11 cellular contexts compared by ENCODE assay signal in the genomic region with DNA sequence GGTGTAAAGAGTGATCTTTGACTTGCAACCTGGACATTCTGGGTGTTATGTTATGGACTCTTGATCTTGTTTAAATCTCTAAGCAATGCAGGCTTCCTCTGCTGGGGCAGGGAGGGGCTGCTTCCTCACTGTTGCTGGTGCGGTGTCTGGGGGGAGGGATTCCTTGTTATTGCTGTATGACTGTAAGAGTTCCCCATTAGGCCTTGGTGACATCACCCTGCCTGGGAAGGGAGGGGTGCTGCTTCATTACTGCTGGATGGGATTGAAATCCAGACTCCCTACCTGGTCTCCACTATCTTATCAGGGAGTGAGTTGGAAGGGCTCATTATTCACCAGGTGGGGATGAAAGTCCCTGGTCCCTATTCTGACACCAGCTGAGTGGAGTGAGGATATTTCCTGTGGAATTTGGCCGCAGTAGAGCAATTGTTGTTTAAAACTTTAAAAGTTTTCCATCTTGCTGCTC. TPM values are rescaled to one million over a fixed set of nuclear protein-coding genes. Genes with fewer than 3 reads are reported as not detected.
A peak's percentile ranks its signal among the peaks of the same experiment; 100 is the strongest.
DNase-seq lines count a peak whose midpoint lies in the region; ATAC-seq and TF ChIP-seq lines count a peak whose summit lies in the region.
"Had no signal": no experiment of that assay in that cellular context is flagged by ENCODE, and none has a peak within 500 bp of the region (broad histone marks: within the 10 kb centered on the region; RNA-seq: fewer than 3 reads in every experiment).

No MANE protein-coding gene starts in this region.

- peaks cover 99% of the 10 kb centered on the region for H3K79me2 ChIP-seq in hepatocyte

- H3K4me1 ChIP-seq in hepatocyte (ENCODE audit: insufficient read depth) (peaks cover 32% of the 10 kb centered on the region), testis (no peaks in the 10 kb centered on the region)

- peaks cover 11% of the 10 kb centered on the region for H4K20me1 ChIP-seq in hepatocyte (ENCODE audit: insufficient read depth, poor library complexity, severe bottlenecking)

- H3K36me3 ChIP-seq in hepatocyte (replicated peaks; ENCODE audit: insufficient read depth, low read depth) (no peaks in the 10 kb centered on the region), testis (ENCODE audit: low read depth, missing control alignments) (no peaks in the 10 kb centered on the region)
- H3K36me3 ChIP-seq: HAP-1 had no signal

- no peaks in the 10 kb centered on the region for H3K9me3 Mint-ChIP-seq in activated T-cell treated with anti-CD3 and anti-CD28 coated beads, Interleukin-2, amount 50 U/mL, for 24 hours
- H3K9me3 Mint-ChIP-seq in activated naive CD8-positive, alpha-beta T cell treated with anti-CD3 and anti-CD28 coated beads, Interleukin-2, amount 50 U/mL, for 24 hours, result no peaks in the 10 kb centered on the region
- no peaks in the 10 kb centered on the region for H3K9me3 Mint-ChIP-seq in endothelial cell (ENCODE audit: unreplicated experiment)
- H3K9me3 Mint-ChIP-seq: neural crest cell had no signal

- no peak overlapping the region for H3K4me3 ChIP-seq in hepatocyte
- no peak overlapping the region for H3K4me3 ChIP-seq in testis
- H3K4me3 ChIP-seq: HAP-1 had no signal

- no peaks in the 10 kb centered on the region for H3K9me2 ChIP-seq in hepatocyte (replicated peaks; ENCODE audit: insufficient read depth)

- peaks cover 67% of the 10 kb centered on the region for H3K4me1 Mint-ChIP-seq in activated T-cell treated with anti-CD3 and anti-CD28 coated beads, Interleukin-2, amount 50 U/mL, for 24 hours (ENCODE audit: low read depth)
- peaks cover 66% of the 10 kb centered on the region for H3K4me1 Mint-ChIP-seq in activated naive CD8-positive, alpha-beta T cell treated with anti-CD3 and anti-CD28 coated beads, Interleukin-2, amount 50 U/mL, for 24 hours
- peaks cover 9% of the 10 kb centered on the region for H3K4me1 Mint-ChIP-seq in endothelial cell (ENCODE audit: unreplicated experiment)

- H2AFZ ChIP-seq in hepatocyte, result no peak overlapping the region

- peak overlapping the region; percentile 94 for H3K27ac ChIP-seq in hepatocyte
- no peak overlapping the region for H3K27ac ChIP-seq in testis

- peak overlapping the region; percentile 38 for H3K4me2 ChIP-seq in hepatocyte

- no peak for ATAC-seq in activated naive CD8-positive, alpha-beta T cell treated with anti-CD3 and anti-CD28 coated beads, Interleukin-2, amount 50 U/mL, for 24 hours
- ATAC-seq in HG03135 (IDR thresholded peaks at IDR 0.05; ENCODE audit: unreplicated experiment), result no peak

- peaks cover 34% of the 10 kb centered on the region for H3K36me3 Mint-ChIP-seq in activated T-cell treated with anti-CD3 and anti-CD28 coated beads, Interleukin-2, amount 50 U/mL, for 24 hours (ENCODE audit: low read depth)
- peaks cover 16% of the 10 kb centered on the region for H3K36me3 Mint-ChIP-seq in activated naive CD8-positive, alpha-beta T cell treated with anti-CD3 and anti-CD28 coated beads, Interleukin-2, amount 50 U/mL, for 24 hours (ENCODE audit: low read depth)
- no peaks in the 10 kb centered on the region for H3K36me3 Mint-ChIP-seq in endothelial cell (ENCODE audit: low read depth, unreplicated experiment)

- WGBS in hepatocyte (ENCODE audit: low lambda C conversion rate, missing lambda C conversion rate), result 64% methylated on average over 2 of the region's 2 CpGs
- 65 to 77% methylated on average over 2 of the region's 2 CpGs for WGBS in testis, 2 donors

- no peaks in the 10 kb centered on the region for H3K27me3 Mint-ChIP-seq in activated T-cell treated with anti-CD3 and anti-CD28 coated beads, Interleukin-2, amount 50 U/mL, for 24 hours
- H3K27me3 Mint-ChIP-seq in activated naive CD8-positive, alpha-beta T cell treated with anti-CD3 and anti-CD28 coated beads, Interleukin-2, amount 50 U/mL, for 24 hours, result no peaks in the 10 kb centered on the region
- peaks cover 3% of the 10 kb centered on the region for H3K27me3 Mint-ChIP-seq in endothelial cell (ENCODE audit: unreplicated experiment)

- H3K27ac Mint-ChIP-seq in activated T-cell treated with anti-CD3 and anti-CD28 coated beads, Interleukin-2, amount 50 U/mL, for 24 hours, result peak overlapping the region; percentile 86
- H3K27ac Mint-ChIP-seq in activated naive CD8-positive, alpha-beta T cell treated with anti-CD3 and anti-CD28 coated beads, Interleukin-2, amount 50 U/mL, for 24 hours, result peak overlapping the region; percentile 61
- no peak overlapping the region for H3K27ac Mint-ChIP-seq in endothelial cell (ENCODE audit: unreplicated experiment)

- no peak overlapping the region for H3K4me3 Mint-ChIP-seq in activated T-cell treated with anti-CD3 and anti-CD28 coated beads, Interleukin-2, amount 50 U/mL, for 24 hours
- H3K4me3 Mint-ChIP-seq in activated naive CD8-positive, alpha-beta T cell treated with anti-CD3 and anti-CD28 coated beads, Interleukin-2, amount 50 U/mL, for 24 hours, result peak overlapping the region; percentile 41
- H3K4me3 Mint-ChIP-seq in endothelial cell (ENCODE audit: unreplicated experiment), result no peak overlapping the region

- DNase-seq in activated T-cell treated with anti-CD3 and anti-CD28 coated beads, Interleukin-2, amount 50 U/mL, for 24 hours, result peak; percentile 41
- DNase-seq in activated T-cell treated with anti-CD3 and anti-CD28 coated beads for 4 hours (no peak), hepatocyte (ENCODE audit: low spot score) (peak; percentile 84), testis (peak; percentile 35), dedifferentiated amniotic fluid mesenchymal stem cell (ENCODE audit: extremely low spot score) (no peak), endothelial cell (ENCODE audit: low spot score) (no peak)
- DNase-seq in activated naive CD8-positive, alpha-beta T cell treated with anti-CD3 and anti-CD28 coated beads, Interleukin-2, amount 50 U/mL, for 24 hours, result no peak
- DNase-seq: NCI-H345 had no signal

- no peaks in the 10 kb centered on the region for H3K9me3 ChIP-seq in hepatocyte (ENCODE audit: low read depth)
- H3K9me3 ChIP-seq in testis, result no peaks in the 10 kb centered on the region
- H3K9me3 ChIP-seq: HAP-1 had no signal

- no peak for TF ChIP-seq CTCF in hepatocyte (IDR thresholded peaks at IDR 0.05; ENCODE audit: poor library complexity)
- TF ChIP-seq CTCF in testis (IDR thresholded peaks at IDR 0.05), result no peak
- no peak for TF ChIP-seq CTCF in endothelial cell (IDR thresholded peaks at IDR 0.05; ENCODE audit: unreplicated experiment)

- intact Hi-C loops in testis (cut with DNase I; ENCODE audit: low total_unique reads), result no loop called here

- no peak for TF ChIP-seq POLR2A in testis (IDR thresholded peaks at IDR 0.05)

- no peaks in the 10 kb centered on the region for H3K27me3 ChIP-seq in hepatocyte
- no peaks in the 10 kb centered on the region for H3K27me3 ChIP-seq in testis

RNA-seq across cellular contexts. Expression of gene OGDH, which starts 8.8 kb away (rescaled TPM):
- total RNA-seq in hepatocyte (61.1 and 65.3 TPM in 2 replicates), testis (10 to 100 TPM; 82.4 to 95.1 TPM), endothelial cell (ENCODE audit: unreplicated experiment) (67.1 TPM)
- polyA plus RNA-seq in hepatocyte (38.8 and 40.8 TPM in 2 replicates), testis (ENCODE audit: insufficient read depth, low read depth, low replicate concordance) (87.0 TPM)

RNA-seq across cellular contexts. Expression of gene TMED4, which starts 33.1 kb away (rescaled TPM):
- total RNA-seq in hepatocyte (239 and 245 TPM in 2 replicates), testis (100 to 1,000 TPM; 164 to 236 TPM), endothelial cell (ENCODE audit: unreplicated experiment) (79.4 TPM)
- polyA plus RNA-seq in hepatocyte (86.7 and 94.3 TPM in 2 replicates), testis (ENCODE audit: insufficient read depth, low read depth, low replicate concordance) (77.8 TPM)

RNA-seq across cellular contexts. Expression of gene DDX56, which starts 41.5 kb away (rescaled TPM):
- total RNA-seq in hepatocyte, result 57.1 and 57.7 TPM in 2 replicates
- polyA plus RNA-seq in hepatocyte, result 80.6 and 85.0 TPM in 2 replicates
- 10 to 100 TPM; 58.8 to 72.8 TPM for total RNA-seq in testis
- 68.8 TPM for polyA plus RNA-seq in testis (ENCODE audit: insufficient read depth, low read depth, low replicate concordance)
- 71.6 TPM for total RNA-seq in endothelial cell (ENCODE audit: unreplicated experiment)

Comparison
In these comparisons a context has a peak if more than half of its experiments do, and no peak if none do; other contexts are left out.
1. DNase-seq: peak in activated T-cell treated with anti-CD3 and anti-CD28 coated beads, Interleukin-2, amount 50 U/mL, for 24 hours (single experiment), hepatocyte (single experiment) and testis (single experiment); none in activated T-cell treated with anti-CD3 and anti-CD28 coated beads for 4 hours (single experiment), activated naive CD8-positive, alpha-beta T cell treated with anti-CD3 and anti-CD28 coated beads, Interleukin-2, amount 50 U/mL, for 24 hours (single experiment), dedifferentiated amniotic fluid mesenchymal stem cell (single experiment) and endothelial cell (single experiment).